14 cellular contexts compared by ENCODE assay signal in genomic region chr18:22705328-22705727, GRCh38.
DNase-seq lines count a peak whose midpoint lies in the region; ATAC-seq and TF ChIP-seq lines count a peak whose summit lies in the region.
"Had no signal": no experiment of that assay in that cellular context is flagged by ENCODE, and none has a peak within 500 bp of the region (broad histone marks: within the 10 kb centered on the region; RNA-seq: fewer than 3 reads in every experiment).

No MANE protein-coding gene starts in this region.

- CTCF ChIA-PET in MCF 10A (lab: Yijun Ruan, JAX), result interaction anchor here (0.6 to 3.3 kb wide), 5 partner anchors 11 to 790 kb away, joined by 3 to 12 read pairs (median 3); no protein-coding TSS in a partner anchor

- DNase-seq in MCF 10A (ENCODE audit: unreplicated experiment), result peak; percentile 69
- DNase-seq in breast epithelium (ENCODE audit: low spot score in 2 of 2), result no peak
- DNase-seq in adipocyte (ENCODE audit: low read depth), result peak; percentile 61
- peak; percentile 68 for DNase-seq in fibroblast of villous mesenchyme (ENCODE audit: low read depth)
- DNase-seq in NCI-H82 treated with DMSO at 0.1 percent for 48 hours (lab: John Stamatoyannopoulos, UW; ENCODE audit: unreplicated experiment), result no peak
- DNase-seq in Ammon's horn (ENCODE audit: low spot score), result no peak
- DNase-seq in vagina (ENCODE audit: extremely low spot score in 2 of 2), result no peak
- DNase-seq: cortex of kidney; head of caudate nucleus; stimulated activated CD4-positive, alpha-beta T cell treated with anti-CD3 and anti-CD28 coated beads, Interleukin-15, amount 100 ng/mL, for 24 hours had no signal

- no TSS peak for BruUV-seq in MCF 10A (replicated peaks; lab: Mats Ljungman, UMichigan)

- H3K4me1 ChIP-seq in breast epithelium, result no peaks in the 10 kb centered on the region
- peaks cover 41% of the 10 kb centered on the region for H3K4me1 ChIP-seq in adipocyte (ENCODE audit: control insufficient read depth, insufficient read depth, low read length)
- H3K4me1 ChIP-seq in vagina, result peaks cover under 1% of the 10 kb centered on the region
- H3K4me1 ChIP-seq: BLaER1 had no signal

- no peak overlapping the region for H3K27ac ChIP-seq in breast epithelium
- no peak overlapping the region for H3K27ac ChIP-seq in vagina
- H3K27ac ChIP-seq: BLaER1 had no signal

- intact Hi-C loops in MCF 10A (cut with micrococcal nuclease) (loop anchor here (10.0 kb wide), 1 partner anchor 541 kb away; the partner anchor contains the start of gene GATA6), breast epithelium (cut with DNase I; ENCODE audit: low total_unique reads) (loop anchor here (10.0 kb wide), 1 partner anchor 1521 kb away; no protein-coding TSS in a partner anchor), vagina (cut with DNase I) (no loop called here)

- H3K4me3 Mint-ChIP-seq in MCF 10A (ENCODE audit: unreplicated experiment), result no peak overlapping the region

- H3K27me3 ChIP-seq in breast epithelium, result no peaks in the 10 kb centered on the region
- H3K27me3 ChIP-seq in adipocyte (replicated peaks; ENCODE audit: control insufficient read depth, insufficient read depth, low read length), result no peaks in the 10 kb centered on the region
- no peaks in the 10 kb centered on the region for H3K27me3 ChIP-seq in vagina
- H3K27me3 ChIP-seq: BLaER1 had no signal

- H3K9me3 ChIP-seq in breast epithelium (no peaks in the 10 kb centered on the region), adipocyte (ENCODE audit: control insufficient read depth, low read length) (no peaks in the 10 kb centered on the region), vagina (no peaks in the 10 kb centered on the region)
- H3K9me3 ChIP-seq: BLaER1 had no signal

- H3K27ac Mint-ChIP-seq in MCF 10A (ENCODE audit: low read depth, unreplicated experiment), result no peak overlapping the region
- H3K27ac Mint-ChIP-seq: activated naive CD4-positive, alpha-beta T cell treated with anti-CD3 and anti-CD28 coated beads, Interleukin-2, amount 50 U/mL, for 72 hours had no signal

- H3K4me3 ChIP-seq in breast epithelium (no peak overlapping the region), adipocyte (ENCODE audit: low read length) (no peak overlapping the region), fibroblast of villous mesenchyme (ENCODE audit: low read depth, low read length) (no peak overlapping the region), vagina (no peak overlapping the region)
- H3K4me3 ChIP-seq: BLaER1 had no signal

- H3K27me3 Mint-ChIP-seq in MCF 10A (ENCODE audit: insufficient read depth, unreplicated experiment), result no peaks in the 10 kb centered on the region

- TF ChIP-seq POLR2A in breast epithelium (IDR thresholded peaks at IDR 0.05) (no peak), vagina (IDR thresholded peaks at IDR 0.05) (no peak)

- no peak for ATAC-seq in HG03159 (IDR thresholded peaks at IDR 0.05; ENCODE audit: unreplicated experiment)
- ATAC-seq: Panc1 had no signal

- POLR2A ChIA-PET in MCF 10A (lab: Yijun Ruan, JAX), result interaction anchor here (0.6 to 1.3 kb wide), 2 partner anchors 10 to 23 kb away, joined by 3 to 4 read pairs; no protein-coding TSS in a partner anchor

- no peaks in the 10 kb centered on the region for H3K9me3 Mint-ChIP-seq in MCF 10A (ENCODE audit: unreplicated experiment)
- H3K9me3 Mint-ChIP-seq: activated naive CD4-positive, alpha-beta T cell treated with anti-CD3 and anti-CD28 coated beads, Interleukin-2, amount 50 U/mL, for 72 hours had no signal

- H3K36me3 Mint-ChIP-seq in MCF 10A (ENCODE audit: insufficient read depth, unreplicated experiment), result no peaks in the 10 kb centered on the region
- H3K36me3 Mint-ChIP-seq: activated naive CD4-positive, alpha-beta T cell treated with anti-CD3 and anti-CD28 coated beads, Interleukin-2, amount 50 U/mL, for 72 hours had no signal

- H3K9ac ChIP-seq in adipocyte (ENCODE audit: low read length), result no peak overlapping the region
- H3K9ac ChIP-seq: BLaER1 had no signal

- TF ChIP-seq CTCF in MCF 10A (IDR thresholded peaks at IDR 0.05; ENCODE audit: unreplicated experiment) (no peak), breast epithelium (IDR thresholded peaks at IDR 0.05) (no peak), fibroblast of villous mesenchyme (IDR thresholded peaks at IDR 0.05; ENCODE audit: insufficient read depth, low read depth, low read length) (no peak), vagina (IDR thresholded peaks at IDR 0.05) (no peak)

- H3K36me3 ChIP-seq in breast epithelium (no peaks in the 10 kb centered on the region), adipocyte (ENCODE audit: control insufficient read depth, insufficient read depth, low read length, severe bottlenecking) (no peaks in the 10 kb centered on the region), vagina (no peaks in the 10 kb centered on the region)
- H3K36me3 ChIP-seq: BLaER1 had no signal

- H3K4me1 Mint-ChIP-seq in MCF 10A (ENCODE audit: insufficient read depth, unreplicated experiment), result no peaks in the 10 kb centered on the region

Comparison
In these comparisons a context has a peak if more than half of its experiments do, and no peak if none do; other contexts are left out.
1. DNase-seq: peak in MCF 10A (single experiment), adipocyte (single experiment) and fibroblast of villous mesenchyme (single experiment); none in breast epithelium (0 of 2), NCI-H82 treated with DMSO at 0.1 percent for 48 hours (single experiment), Ammon's horn (single experiment) and vagina (0 of 2).